In the genomic region with DNA sequence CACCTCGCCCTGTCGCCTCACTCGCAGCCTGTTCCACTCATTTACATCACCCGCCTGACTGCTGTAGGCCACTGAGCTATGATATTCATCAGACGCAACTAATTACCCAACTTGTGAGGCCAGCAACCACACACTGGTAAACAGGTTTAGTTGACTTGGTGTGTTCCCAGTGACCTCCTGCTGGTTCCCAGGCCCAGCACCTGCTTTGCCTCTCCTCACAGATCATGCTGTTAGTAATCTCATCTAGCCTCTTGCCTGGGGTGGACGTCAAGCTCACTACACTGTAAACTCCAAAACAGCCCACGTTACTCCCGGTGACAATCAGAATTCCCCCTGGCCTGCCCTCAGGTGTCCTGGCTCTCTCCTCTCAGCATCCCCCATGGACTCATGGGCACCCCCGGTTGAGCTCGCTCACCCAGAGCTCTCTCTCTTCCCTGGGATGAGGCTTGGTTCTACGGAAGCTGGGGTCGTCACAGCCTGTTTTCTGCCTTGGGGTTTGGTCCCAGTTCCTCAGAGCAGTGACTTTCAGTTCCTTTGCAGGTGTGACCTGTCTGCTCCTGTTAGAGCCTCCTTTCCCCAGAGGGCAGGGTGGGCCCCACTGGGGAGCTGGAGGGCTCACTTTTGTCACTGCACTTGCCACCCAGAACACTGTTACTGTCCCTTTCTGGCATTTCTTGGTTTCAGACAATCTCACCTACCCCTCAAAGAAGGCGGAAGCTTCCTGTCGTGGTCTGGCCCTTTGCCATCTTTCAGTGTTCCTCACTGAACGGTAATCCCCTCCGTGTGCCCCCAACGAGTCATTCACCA, we compare ENCODE assay signal across 8 cellular contexts. TPM values are rescaled to one million over a fixed set of nuclear protein-coding genes. Genes with fewer than 3 reads are reported as not detected.
DNase-seq lines count a peak whose midpoint lies in the region; ATAC-seq and TF ChIP-seq lines count a peak whose summit lies in the region.

No MANE protein-coding gene starts in this region.

- 72% methylated on average over 17 of the region's 17 CpGs for WGBS in right cardiac atrium

- no peaks in the 10 kb centered on the region for H3K9me3 ChIP-seq in right cardiac atrium (ENCODE audit: control insufficient read depth, low read length)

- no peak overlapping the region for H3K27ac ChIP-seq in right cardiac atrium (ENCODE audit: low read length)

- H3K27ac Mint-ChIP-seq in activated CD8-positive, alpha-beta T cell treated with anti-CD3 and anti-CD28 coated beads, Interleukin-2, amount 10 ng/mL, durations not matched to agents 7 days and 5 days, result peak overlapping the region; percentile 78
- no peak overlapping the region for H3K27ac Mint-ChIP-seq in glutamatergic neuron (ENCODE audit: unreplicated experiment)

- POLR2A ChIA-PET in activated CD8-positive, alpha-beta T cell treated with anti-CD3 and anti-CD28 coated beads, Interleukin-2, amount 10 ng/mL, durations not matched to agents 7 days and 5 days (lab: Charles Lee), result interaction anchor here (1.1 to 1.7 kb wide), 5 partner anchors 18 to 152 kb away, joined by 3 to 5 read pairs (median 3); no protein-coding TSS in a partner anchor

- H3K36me3 Mint-ChIP-seq in activated CD8-positive, alpha-beta T cell treated with anti-CD3 and anti-CD28 coated beads, Interleukin-2, amount 10 ng/mL, durations not matched to agents 7 days and 5 days (ENCODE audit: low read depth), result peaks cover 72% of the 10 kb centered on the region
- H3K36me3 Mint-ChIP-seq in glutamatergic neuron (ENCODE audit: unreplicated experiment), result no peaks in the 10 kb centered on the region

- intact Hi-C loops in posterior vena cava (cut with DNase I) (no loop called here), right cardiac atrium (cut with DNase I) (loop anchor here in 2 of 4 donors (5.0 to 10.0 kb wide), 2 partner anchors 152 to 154 kb away; partner anchors contain the start of gene ATG16L1 (in 2 of the 2))

- no peaks in the 10 kb centered on the region for H3K27me3 Mint-ChIP-seq in activated CD8-positive, alpha-beta T cell treated with anti-CD3 and anti-CD28 coated beads, Interleukin-2, amount 10 ng/mL, durations not matched to agents 7 days and 5 days (ENCODE audit: low read depth)
- peaks cover 1% of the 10 kb centered on the region for H3K27me3 Mint-ChIP-seq in glutamatergic neuron (ENCODE audit: unreplicated experiment)

- TF ChIP-seq CTCF in glutamatergic neuron (IDR thresholded peaks at IDR 0.05; ENCODE audit: partially characterized antibody, unreplicated experiment), result no peak

- ATAC-seq in GM19397 (IDR thresholded peaks at IDR 0.05; ENCODE audit: unreplicated experiment), result peak; percentile 84
- peak; percentile 81 for ATAC-seq in HG03159 (IDR thresholded peaks at IDR 0.05; ENCODE audit: unreplicated experiment)
- peak; percentile 85 for ATAC-seq in activated CD8-positive, alpha-beta T cell treated with anti-CD3 and anti-CD28 coated beads, Interleukin-2, amount 10 ng/mL, durations not matched to agents 7 days and 5 days
- ATAC-seq in right cardiac atrium, result no peak

- H3K4me3 Mint-ChIP-seq in activated CD8-positive, alpha-beta T cell treated with anti-CD3 and anti-CD28 coated beads, Interleukin-2, amount 10 ng/mL, durations not matched to agents 7 days and 5 days, result peak overlapping the region; percentile 52
- H3K4me3 Mint-ChIP-seq in glutamatergic neuron (ENCODE audit: unreplicated experiment), result no peak overlapping the region

- no peak overlapping the region for H3K4me3 ChIP-seq in right cardiac atrium (ENCODE audit: low read length)

- CTCF ChIA-PET in activated CD8-positive, alpha-beta T cell treated with anti-CD3 and anti-CD28 coated beads, Interleukin-2, amount 10 ng/mL, durations not matched to agents 7 days and 5 days (lab: Charles Lee), result interaction anchor here (1.1 to 5.4 kb wide), 9 partner anchors 15 to 150 kb away, joined by 3 to 22 read pairs (median 5); partner anchors contain the start of gene INPP5D

- peaks cover 2% of the 10 kb centered on the region for H3K9me3 Mint-ChIP-seq in activated CD8-positive, alpha-beta T cell treated with anti-CD3 and anti-CD28 coated beads, Interleukin-2, amount 10 ng/mL, durations not matched to agents 7 days and 5 days (ENCODE audit: insufficient read depth)
- no peaks in the 10 kb centered on the region for H3K9me3 Mint-ChIP-seq in glutamatergic neuron (ENCODE audit: unreplicated experiment)

- no peaks in the 10 kb centered on the region for H3K27me3 ChIP-seq in right cardiac atrium (ENCODE audit: control insufficient read depth, insufficient read depth)

- peaks cover 70% of the 10 kb centered on the region for H3K4me1 Mint-ChIP-seq in activated CD8-positive, alpha-beta T cell treated with anti-CD3 and anti-CD28 coated beads, Interleukin-2, amount 10 ng/mL, durations not matched to agents 7 days and 5 days (ENCODE audit: low read depth)
- H3K4me1 Mint-ChIP-seq in glutamatergic neuron (ENCODE audit: low read depth, unreplicated experiment), result no peaks in the 10 kb centered on the region

- DNase-seq in activated CD8-positive, alpha-beta T cell treated with anti-CD3 and anti-CD28 coated beads, Interleukin-2, amount 10 ng/mL, durations not matched to agents 7 days and 5 days, result peak; percentile 71
- peak; percentile 44 for DNase-seq in posterior vena cava (ENCODE audit: low spot score)
- DNase-seq in right cardiac atrium, result no peak
- no peak for DNase-seq in NCI-H69 (lab: John Stamatoyannopoulos, UW)
- no peak for DNase-seq in retina
- DNase-seq in glutamatergic neuron, result no peak

- H3K4me1 ChIP-seq in right cardiac atrium (ENCODE audit: control insufficient read depth, insufficient read depth, low read length), result no peaks in the 10 kb centered on the region

RNA-seq across cellular contexts. Expression of gene INPP5D, which starts 40.3 kb away (rescaled TPM):
- total RNA-seq in activated CD8-positive, alpha-beta T cell treated with anti-CD3 and anti-CD28 coated beads, Interleukin-2, amount 10 ng/mL, durations not matched to agents 7 days and 5 days, result 100 to 1,000 TPM; 108 to 122 TPM
- 10 to 100 TPM; 14.0 to 19.9 TPM for total RNA-seq in posterior vena cava
- total RNA-seq in right cardiac atrium, result 1 to 10 TPM; 5.0 to 7.8 (median 7.1) TPM
- polyA plus RNA-seq in right cardiac atrium, result 3.6 TPM
- total RNA-seq in glutamatergic neuron (ENCODE audit: unreplicated experiment), result 2.2 TPM

Comparison
In these comparisons a context has a peak if more than half of its experiments do, and no peak if none do; other contexts are left out.
1. ATAC-seq: peak in GM19397 (single experiment), HG03159 (single experiment) and activated CD8-positive, alpha-beta T cell treated with anti-CD3 and anti-CD28 coated beads, Interleukin-2, amount 10 ng/mL, durations not matched to agents 7 days and 5 days (single experiment); none in right cardiac atrium (0 of 2).
2. DNase-seq: peak in activated CD8-positive, alpha-beta T cell treated with anti-CD3 and anti-CD28 coated beads, Interleukin-2, amount 10 ng/mL, durations not matched to agents 7 days and 5 days (single experiment) and posterior vena cava (single experiment); none in right cardiac atrium (0 of 3), NCI-H69 (single experiment), retina (single experiment) and glutamatergic neuron (single experiment).
3. RNA of gene INPP5D, which starts 40.3 kb away (total RNA-seq): 108 to 122 TPM in activated CD8-positive, alpha-beta T cell treated with anti-CD3 and anti-CD28 coated beads, Interleukin-2, amount 10 ng/mL, durations not matched to agents 7 days and 5 days; 14.0 to 19.9 TPM in posterior vena cava, 5.0 to 7.8 TPM in right cardiac atrium and 2.2 TPM in glutamatergic neuron (single experiment); every median in the first group is over 4 times any median in the second.